Comparison of ENCODE assay signal across 8 cellular contexts in genomic region chr5:108748354-108749129, GRCh38. TPM values are rescaled to one million over a fixed set of nuclear protein-coding genes. Genes with fewer than 3 reads are reported as not detected.
DNase-seq lines count a peak whose midpoint lies in the region; ATAC-seq, FAIRE-seq and TF ChIP-seq lines count a peak whose summit lies in the region.

No MANE protein-coding gene starts in this region.

- FAIRE-seq in TTC549 (lab: Jason Lieb, UNC) = peak; percentile 96

- no peaks in the 10 kb centered on the region for H3K36me3 Mint-ChIP-seq in brain

- WGBS in sigmoid colon, 2 donors = 0% methylated on average over 72 of the region's 72 CpGs

- H3K27me3 ChIP-seq in sigmoid colon = no peaks in the 10 kb centered on the region

- peak overlapping the region; percentile 92 to 95 (median 93) for H3K4me3 Mint-ChIP-seq in brain

- intact Hi-C loops in sigmoid colon (cut with DNase I) = loop anchor here (1.0 to 10.0 kb wide), 6 partner anchors 20 to 660 kb away; partner anchors contain the start of genes FBXL17 and PJA2

- peak overlapping the region; percentile 89 to 99 (median 95) for H3K27ac Mint-ChIP-seq in brain

- H3K9me3 ChIP-seq in sigmoid colon = no peaks in the 10 kb centered on the region

- no peaks in the 10 kb centered on the region for H3K9me3 Mint-ChIP-seq in brain

- TF ChIP-seq POLR2A in sigmoid colon (IDR thresholded peaks at IDR 0.05) = peak; percentile 99

- H3K4me3 ChIP-seq in sigmoid colon = peak overlapping the region; percentile 72 to 95 (median 89)

- H3K36me3 ChIP-seq in sigmoid colon = no peaks in the 10 kb centered on the region

- no peak for TF ChIP-seq EP300 in sigmoid colon (IDR thresholded peaks at IDR 0.05)

- peaks cover 4% of the 10 kb centered on the region for H3K27me3 Mint-ChIP-seq in brain

- peak; percentile 85 for DNase-seq in NCI-H2029 treated with DMSO at 0.1 percent for 48 hours (lab: John Stamatoyannopoulos, UW)
- peak; percentile 94 for DNase-seq in iPS DF 4.7 (ENCODE audit: extremely low read depth, low spot score)
- peak; percentile 100 for DNase-seq in sigmoid colon

- peaks cover 0 to 44% (median 22%) of the 10 kb centered on the region in 4 donors for H3K4me1 ChIP-seq in sigmoid colon

- H3K27ac ChIP-seq in 22Rv1 (peak overlapping the region; percentile 87), sigmoid colon (peak overlapping the region; percentile 92 to 98 (median 96))

- H3K4me1 Mint-ChIP-seq in brain = peaks cover 66% of the 10 kb centered on the region

- TF ChIP-seq CTCF in 22Rv1 (IDR thresholded peaks at IDR 0.05) = peak; percentile 36
- no peak for TF ChIP-seq CTCF in brain (conservative IDR thresholded peaks at IDR 0.05)
- TF ChIP-seq CTCF in sigmoid colon (IDR thresholded peaks at IDR 0.05) = no peak

- ATAC-seq in GM18508 (IDR thresholded peaks at IDR 0.05; ENCODE audit: insufficient read depth, unreplicated experiment) = peak; percentile 96
- ATAC-seq in HG03025 (IDR thresholded peaks at IDR 0.05; ENCODE audit: low FRiP score, unreplicated experiment) = peak; percentile 98

RNA-seq across cellular contexts. Expression of gene FER, which starts 0.8 kb away (rescaled TPM):
- polyA plus RNA-seq in brain (ENCODE audit: insufficient read depth, low read depth, low replicate concordance) = 1.8 TPM
- total RNA-seq in sigmoid colon = 10 to 100 TPM; 24.2 to 36.7 (median 33.4) TPM
- 1 to 10 TPM; 1.2 to 2.0 (median 1.4) TPM for polyA plus RNA-seq in sigmoid colon

Comparison
In these comparisons a context has a peak if more than half of its experiments do, and no peak if none do; other contexts are left out.
1. Peak in every context shown above with its lines: DNase-seq, ATAC-seq, H3K4me3 ChIP-seq and H3K27ac ChIP-seq.